ENCODE assay signal across 2 cellular contexts in the genomic region with DNA sequence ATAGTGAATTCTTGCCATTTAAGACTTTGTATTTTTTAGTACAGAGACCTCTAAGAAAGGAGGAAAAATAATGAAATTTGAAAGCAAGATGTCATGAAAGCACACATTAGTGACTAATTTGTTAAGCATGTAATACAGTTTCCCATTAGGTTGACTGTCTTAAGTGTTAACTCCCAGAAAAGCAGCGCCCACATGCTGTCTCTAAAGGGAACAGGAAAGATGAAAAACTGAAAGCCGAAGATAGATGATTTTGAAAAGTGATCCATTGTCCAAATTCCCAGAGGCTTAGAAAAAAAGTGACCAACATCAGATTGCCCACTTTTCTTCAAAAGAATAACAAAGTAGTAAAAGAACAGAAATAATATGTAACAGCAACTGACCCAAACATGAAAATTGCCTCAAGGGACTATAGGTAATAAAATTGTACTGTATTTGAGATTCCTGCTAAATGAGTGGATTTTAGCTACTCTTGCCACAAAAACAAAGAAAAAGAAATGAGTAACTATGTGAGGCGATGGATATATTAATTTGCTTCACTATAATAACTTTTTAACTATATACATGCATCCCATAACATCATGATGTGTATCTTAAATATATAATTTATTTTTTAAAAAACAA.
TF ChIP-seq lines count a peak whose summit lies in the region.

No MANE protein-coding gene starts in this region.

TF ChIP-seq in SK-N-SH, 30 proteins besides CTCF, POLR2A, EP300 and RAD21 (continued from another document):
- TF ChIP-seq ZBTB33 (IDR thresholded peaks at IDR 0.05; ENCODE audit: borderline replicate concordance, low read depth) (no peak), ELF1 (IDR thresholded peaks at IDR 0.05) (no peak), NRF1 (IDR thresholded peaks at IDR 0.05; ENCODE audit: low read depth, low read length) (no peak), RFX5 (IDR thresholded peaks at IDR 0.05; ENCODE audit: low read length) (no peak), RCOR1 (IDR thresholded peaks at IDR 0.05; ENCODE audit: low read length) (no peak), GATA2 (CRISPR knock-in tag; IDR thresholded peaks at IDR 0.05) (no peak)
- TF ChIP-seq, protein P1, sequence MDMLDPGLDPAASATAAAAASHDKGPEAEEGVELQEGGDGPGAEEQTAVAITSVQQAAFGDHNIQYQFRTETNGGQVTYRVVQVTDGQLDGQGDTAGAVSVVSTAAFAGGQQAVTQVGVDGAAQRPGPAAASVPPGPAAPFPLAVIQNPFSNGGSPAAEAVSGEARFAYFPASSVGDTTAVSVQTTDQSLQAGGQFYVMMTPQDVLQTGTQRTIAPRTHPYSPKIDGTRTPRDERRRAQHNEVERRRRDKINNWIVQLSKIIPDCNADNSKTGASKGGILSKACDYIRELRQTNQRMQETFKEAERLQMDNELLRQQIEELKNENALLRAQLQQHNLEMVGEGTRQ (IDR thresholded peaks at IDR 0.05; ENCODE audit: borderline replicate concordance, low read depth, low read length): no peak

TF ChIP-seq in HepG2, 621 proteins besides CTCF, POLR2A, EP300 and RAD21 (continued from another document):
- TF ChIP-seq, protein P2, sequence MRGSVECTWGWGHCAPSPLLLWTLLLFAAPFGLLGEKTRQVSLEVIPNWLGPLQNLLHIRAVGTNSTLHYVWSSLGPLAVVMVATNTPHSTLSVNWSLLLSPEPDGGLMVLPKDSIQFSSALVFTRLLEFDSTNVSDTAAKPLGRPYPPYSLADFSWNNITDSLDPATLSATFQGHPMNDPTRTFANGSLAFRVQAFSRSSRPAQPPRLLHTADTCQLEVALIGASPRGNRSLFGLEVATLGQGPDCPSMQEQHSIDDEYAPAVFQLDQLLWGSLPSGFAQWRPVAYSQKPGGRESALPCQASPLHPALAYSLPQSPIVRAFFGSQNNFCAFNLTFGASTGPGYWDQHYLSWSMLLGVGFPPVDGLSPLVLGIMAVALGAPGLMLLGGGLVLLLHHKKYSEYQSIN (CRISPR knock-in tag; IDR thresholded peaks at IDR 0.05; ENCODE audit: borderline replicate concordance): no peak
- TF ChIP-seq HMG20A (CRISPR knock-in tag; IDR thresholded peaks at IDR 0.05; ENCODE audit: borderline replicate concordance): no peak
- TF ChIP-seq NFE2L1 (CRISPR knock-in tag; IDR thresholded peaks at IDR 0.05; ENCODE audit: borderline replicate concordance): no peak
- no peak for TF ChIP-seq ZNF839 (CRISPR knock-in tag; IDR thresholded peaks at IDR 0.05; ENCODE audit: borderline replicate concordance)
- TF ChIP-seq MAFK (conservative IDR thresholded peaks at IDR 0.05 in 1 of 2, IDR thresholded peaks at IDR 0.05 in 1 of 2; ENCODE audit: low read length in 2 of 2): no peak
- TF ChIP-seq ZNF687 (CRISPR knock-in tag; IDR thresholded peaks at IDR 0.05): no peak
- no peak for TF ChIP-seq ZNF546 (CRISPR knock-in tag; conservative IDR thresholded peaks at IDR 0.05)
- no peak for TF ChIP-seq ZNF563 (CRISPR knock-in tag; IDR thresholded peaks at IDR 0.05)
- TF ChIP-seq TBP (CRISPR knock-in tag; IDR thresholded peaks at IDR 0.05): no peak
- TF ChIP-seq RBM22 (optimal IDR thresholded peaks at IDR 0.05; ENCODE audit: low read length): no peak
- no peak for TF ChIP-seq MEF2D (CRISPR knock-in tag; IDR thresholded peaks at IDR 0.05)
